Comparison of ENCODE assay signal across 15 cellular contexts in genomic region chr4:41640905-41641304, GRCh38.
DNase-seq lines count a peak whose midpoint lies in the region; ATAC-seq and TF ChIP-seq lines count a peak whose summit lies in the region.
"Had no signal": no experiment of that assay in that cellular context is flagged by ENCODE, and none has a peak within 500 bp of the region (broad histone marks: within the 10 kb centered on the region; RNA-seq: fewer than 3 reads in every experiment).

No MANE protein-coding gene starts in this region.

- no peak overlapping the region for H3K18ac ChIP-seq in mesendoderm (ENCODE audit: low read length)

- no peaks in the 10 kb centered on the region for H3K79me2 ChIP-seq in mesendoderm (ENCODE audit: control insufficient read depth, insufficient read depth, low read length)

- DNase-seq in NCI-H82 (lab: John Stamatoyannopoulos, UW) = peak; percentile 5
- DNase-seq in NCI-H82 treated with DMSO at 0.1 percent for 48 hours (lab: John Stamatoyannopoulos, UW; ENCODE audit: unreplicated experiment) = no peak
- DNase-seq in SJCRH30 = peak; percentile 53 to 54
- peak; percentile 19 for DNase-seq in mesendoderm
- DNase-seq in DMS79 (lab: John Stamatoyannopoulos, UW) = no peak
- no peak for DNase-seq in T-helper 1 cell
- no peak for DNase-seq in NCI-H1436 treated with DMSO at 0.1 percent for 48 hours (lab: John Stamatoyannopoulos, UW)
- no peak for DNase-seq in omental fat pad (ENCODE audit: low spot score)
- DNase-seq: CD8-positive, alpha-beta memory T cell; DND-41; GM23248; KBM-7 had no signal

- no peak overlapping the region for H2BK5ac ChIP-seq in mesendoderm (ENCODE audit: low read length)

- no peak overlapping the region for H4K5ac ChIP-seq in mesendoderm (ENCODE audit: low read length)

- no peak overlapping the region for H3K4ac ChIP-seq in mesendoderm (ENCODE audit: low read depth, low read length)

- no peak overlapping the region for H2AK5ac ChIP-seq in mesendoderm (ENCODE audit: low read length)

- H4K8ac ChIP-seq in mesendoderm (ENCODE audit: low read depth, low read length) = no peak overlapping the region

- H3K4me1 ChIP-seq in SJCRH30 = peaks cover 9% of the 10 kb centered on the region; the same call in 1 of the 2 replicates
- H3K4me1 ChIP-seq in mesendoderm (ENCODE audit: control insufficient read depth, low read depth, low read length) = peaks cover 6% of the 10 kb centered on the region

- H3K27ac ChIP-seq in SJCRH30 = no peak overlapping the region
- H3K27ac ChIP-seq in mesendoderm (ENCODE audit: low read depth, low read length) = no peak overlapping the region
- H3K27ac ChIP-seq: 22Rv1, GM23248, HL-60 had no signal

- no peak overlapping the region for H3K4me2 ChIP-seq in mesendoderm (ENCODE audit: low read length)

- H2BK120ac ChIP-seq in mesendoderm (ENCODE audit: low read depth, low read length) = no peak overlapping the region

- H3K9me3 ChIP-seq in SJCRH30 (replicated peaks) = no peaks in the 10 kb centered on the region; the same call in 1 of the 2 replicates

- TF ChIP-seq CTCF in omental fat pad (IDR thresholded peaks at IDR 0.05) = no peak

- no peak overlapping the region for H3K9ac ChIP-seq in mesendoderm (ENCODE audit: low read length)
- H3K9ac ChIP-seq: GM23248 had no signal

- no peak overlapping the region for H3K23ac ChIP-seq in mesendoderm (ENCODE audit: low read length)

- H3K4me3 ChIP-seq in SJCRH30 = no peak overlapping the region
- H3K4me3 ChIP-seq in mesendoderm (ENCODE audit: low read length) = no peak overlapping the region
- H3K4me3 ChIP-seq: GM23248 had no signal

- no peak overlapping the region for H3K56ac ChIP-seq in mesendoderm (ENCODE audit: low read length)

- H2BK15ac ChIP-seq in mesendoderm (replicated peaks; ENCODE audit: low read depth) = no peak overlapping the region

- H3K36me3 ChIP-seq in SJCRH30 = peaks cover 28% of the 10 kb centered on the region
- no peaks in the 10 kb centered on the region for H3K36me3 ChIP-seq in mesendoderm (ENCODE audit: control insufficient read depth, insufficient read depth, low read length)

- H3K79me1 ChIP-seq in mesendoderm (ENCODE audit: low read length) = no peaks in the 10 kb centered on the region

- no peaks in the 10 kb centered on the region for H3K27me3 ChIP-seq in SJCRH30
- H3K27me3 ChIP-seq in mesendoderm (ENCODE audit: insufficient read depth, low read length, poor library complexity) = no peaks in the 10 kb centered on the region

- ATAC-seq in omental fat pad (ENCODE audit: low FRiP score) = no peak
- ATAC-seq: HCT116 had no signal

- WGBS in mesendoderm (ENCODE audit: extremely low coverage, insufficient coverage, low lambda C conversion rate) = no CpG with 5 or more reads among the region's 6 CpGs

Comparison
In these comparisons a context has a peak if more than half of its experiments do, and no peak if none do; other contexts are left out.
1. DNase-seq: peak in NCI-H82 (single experiment), SJCRH30 (2 of 2) and mesendoderm (single experiment); none in NCI-H82 treated with DMSO at 0.1 percent for 48 hours (single experiment), DMS79 (single experiment), T-helper 1 cell (0 of 5), NCI-H1436 treated with DMSO at 0.1 percent for 48 hours (single experiment) and omental fat pad (single experiment).